Comparison of ENCODE assay signal across 8 cellular contexts in genomic region chr4:3859571-3859970, GRCh38.
"Had no signal": no experiment of that assay in that cellular context is flagged by ENCODE, and none has a peak within 500 bp of the region (broad histone marks: within the 10 kb centered on the region; RNA-seq: fewer than 3 reads in every experiment).

No MANE protein-coding gene starts in this region.

- H2AFZ ChIP-seq: GM23248 had no signal

- H3K9me3 ChIP-seq: HAP-1 had no signal

- H3K27ac ChIP-seq: GM23248, HL-60 had no signal

- ATAC-seq: HCT116, HepG2 had no signal

- H3K9me3 Mint-ChIP-seq: HFFc6, IgD-negative memory B cell had no signal

- DNase-seq: GM23248, GOT3, HFFc6 had no signal

- H3K4me3 ChIP-seq: GM23248, HAP-1 had no signal

- H3K4me1 ChIP-seq: HAP-1 had no signal

- H3K27ac Mint-ChIP-seq: HFFc6, IgD-negative memory B cell had no signal

- H3K4me3 Mint-ChIP-seq: HFFc6, IgD-negative memory B cell had no signal

- H3K4me1 Mint-ChIP-seq: IgD-negative memory B cell had no signal

- H3K36me3 Mint-ChIP-seq: IgD-negative memory B cell had no signal

- H3K36me3 ChIP-seq: HAP-1 had no signal
